In genomic region chr7:770336-770735, GRCh38 we compare ENCODE assay signal across 21 cellular contexts. TPM values are rescaled to one million over a fixed set of nuclear protein-coding genes. Genes with fewer than 3 reads are reported as not detected.
A peak's percentile ranks its signal among the peaks of the same experiment; 100 is the strongest.
DNase-seq lines count a peak whose midpoint lies in the region; FAIRE-seq and TF ChIP-seq lines count a peak whose summit lies in the region.
"Had no signal": no experiment of that assay in that cellular context is flagged by ENCODE, and none has a peak within 500 bp of the region (broad histone marks: within the 10 kb centered on the region; RNA-seq: fewer than 3 reads in every experiment).

No MANE protein-coding gene starts in this region.

- H3K4me3 ChIP-seq in H1 (ENCODE audit: extremely low read depth in 1 of 4, insufficient read depth in 2 of 4, low read depth in 3 of 4, low read length in 4 of 4) (no peak overlapping the region), ovary (no peak overlapping the region), transverse colon (no peak overlapping the region)
- H3K4me3 ChIP-seq: psoas muscle, SJCRH30 had no signal

- in situ Hi-C loops in transverse colon (cut with MboI; ENCODE audit: low pct_ligation_motif_present in 1 of 4, low pct_unique_long_range_greater_than_20kb in 1 of 4, low sequenced_read_pairs in 3 of 4) = loop anchor here in 1 of 4 donors (10.0 kb wide), 1 partner anchor 446 kb away; no protein-coding TSS in a partner anchor

- H2AFZ ChIP-seq in H1 (ENCODE audit: low read length) = no peak overlapping the region

- H3K56ac ChIP-seq in H1 (replicated peaks; ENCODE audit: insufficient read length, low read depth, low read length) = peak overlapping the region; percentile 16

- H3K4ac ChIP-seq in H1 (replicated peaks; ENCODE audit: insufficient read length, low read depth, low read length) = no peak overlapping the region

- H2BK20ac ChIP-seq in H1 (ENCODE audit: low read length) = no peak overlapping the region

- H3K9ac ChIP-seq in H1 (replicated peaks in 1 of 4; ENCODE audit: extremely low read depth in 1 of 4, low read depth in 3 of 4, low read length in 3 of 4) = no peak overlapping the region

- no peak overlapping the region for H2BK5ac ChIP-seq in H1 (ENCODE audit: low read depth, low read length)

- TF ChIP-seq EP300 in H1 (IDR thresholded peaks at IDR 0.05; ENCODE audit: borderline replicate concordance in 1 of 2, low read depth in 2 of 2, low read length in 2 of 2) (no peak), ovary (IDR thresholded peaks at IDR 0.05) (no peak), transverse colon (IDR thresholded peaks at IDR 0.05; ENCODE audit: low read depth) (no peak)

- no peaks in the 10 kb centered on the region; the same call in 1 of the 2 replicates for H3K79me1 ChIP-seq in H1 (ENCODE audit: low read depth, low read length)

- peaks cover 5 to 8% of the 10 kb centered on the region in 2 experiments for H4K20me1 ChIP-seq in H1 (replicated peaks in 1 of 2; ENCODE audit: control insufficient read depth in 1 of 2, insufficient read depth in 2 of 2, low read length in 2 of 2)

- DNase-seq in RWPE1 (ENCODE audit: low spot score) = no peak
- DNase-seq in H1 (ENCODE audit: low read depth in 1 of 2, low spot score in 2 of 2) = no peak
- DNase-seq in ovary = peak in 1 of 5 donors; percentile 49
- DNase-seq in transverse colon = no peak
- DNase-seq in urothelium cell line (ENCODE audit: low spot score) = no peak
- DNase-seq in cerebellum (ENCODE audit: low spot score) = no peak
- DNase-seq in iPS-NIHi11 (ENCODE audit: low spot score) = no peak
- DNase-seq: activated CD8-positive, alpha-beta memory T cell treated with anti-CD3 and anti-CD28 coated beads, Interleukin-2, amount 50 U/mL, for 4 hours; CD4-positive, alpha-beta memory T cell; effector CD4-positive, alpha-beta T cell; H9; NCI-H1417 treated with DMSO at 0.1 percent for 48 hours; NCI-H524; nephron progenitor cell; NK-92 treated with Interleukin-12 subunit alpha and Interleukin-12 subunit beta, amount 100 ng/mL, for 24 hours; psoas muscle; SJCRH30; stimulated activated CD4-positive, alpha-beta T cell treated with anti-CD3 and anti-CD28 coated beads, Interleukin-4, amount 100 ng/mL, for 1 hour; T-helper 2 cell; WERI-Rb-1 had no signal

- CTCF ChIA-PET in RWPE1 (lab: Yijun Ruan, JAX) = no interaction called here
- CTCF ChIA-PET in H1 (lab: Charles Lee; ENCODE audit: partially characterized antibody) = interaction anchor here (0.9 to 1.9 kb wide), 4 partner anchors 13 to 267 kb away, joined by 3 to 4 read pairs (median 4); no protein-coding TSS in a partner anchor

- H3K4me1 ChIP-seq in H1 (replicated peaks in 1 of 4; ENCODE audit: control insufficient read depth in 3 of 4, insufficient read depth in 4 of 4, low read length in 3 of 4) = peaks cover 0 to 5% (median under 1%) of the 10 kb centered on the region in 4 experiments; a peak in 2 of 7 replicates
- H3K4me1 ChIP-seq in ovary (ENCODE audit: insufficient read depth) = peaks cover 24% of the 10 kb centered on the region
- peaks cover 15 to 22% (median 18%) of the 10 kb centered on the region in 4 donors for H3K4me1 ChIP-seq in transverse colon
- H3K4me1 ChIP-seq: SJCRH30 had no signal

- H3K18ac ChIP-seq in H1 (ENCODE audit: extremely low read depth, low read length) = no peak overlapping the region

- POLR2A ChIA-PET in RWPE1 (lab: Yijun Ruan, JAX; ENCODE audit: low non-redundant PET) = no interaction called here
- POLR2A ChIA-PET in H1 (lab: Charles Lee; ENCODE audit: partially characterized antibody) = interaction anchor here (1.6 kb wide), 1 partner anchor 9 kb away, joined by 3 read pairs; no protein-coding TSS in a partner anchor

- no peak overlapping the region for H3K23ac ChIP-seq in H1 (ENCODE audit: insufficient read length)

- H3K79me2 ChIP-seq in H1 (ENCODE audit: control insufficient read depth in 1 of 2, insufficient read depth in 2 of 2, low read length in 2 of 2) = no peaks in the 10 kb centered on the region

- H2BK120ac ChIP-seq in H1 (replicated peaks; ENCODE audit: low read depth, low read length) = no peak overlapping the region

- H4K8ac ChIP-seq in H1 (ENCODE audit: extremely low read depth, insufficient read depth, low read length) = no peak overlapping the region

- no peak overlapping the region for H3K14ac ChIP-seq in H1 (ENCODE audit: insufficient read length)

- no peak overlapping the region for H2BK12ac ChIP-seq in H1 (ENCODE audit: low read depth, low read length)

- H3K4me2 ChIP-seq in H1 (ENCODE audit: insufficient read depth in 1 of 2, low read depth in 2 of 2, low read length in 2 of 2) = no peak overlapping the region

- no peak overlapping the region for H4K91ac ChIP-seq in H1 (replicated peaks; ENCODE audit: insufficient read length, low read length)

- no peak for FAIRE-seq in H1 (lab: Jason Lieb, UNC)
- no peak for FAIRE-seq in urothelium cell line (lab: Jason Lieb, UNC)
- FAIRE-seq: G401.6 had no signal

- TF ChIP-seq POLR2A in H1 (IDR thresholded peaks at IDR 0.05; ENCODE audit: control extremely low read depth in 1 of 2, low read depth in 2 of 2, low read length in 2 of 2) = no peak
- TF ChIP-seq POLR2A in ovary (IDR thresholded peaks at IDR 0.05) = no peak
- no peak for TF ChIP-seq POLR2A in transverse colon (IDR thresholded peaks at IDR 0.05)

- H4K5ac ChIP-seq in H1 (ENCODE audit: insufficient read length, low read depth, low read length) = no peak overlapping the region

- H3K23me2 ChIP-seq in H1 (ENCODE audit: low read depth, low read length) = no peaks in the 10 kb centered on the region

- H3K27me3 ChIP-seq in H1 (replicated peaks in 1 of 4; ENCODE audit: control insufficient read depth in 3 of 4, extremely low read depth in 1 of 4, insufficient read depth in 3 of 4, low read length in 3 of 4) (no peaks in the 10 kb centered on the region), ovary (no peaks in the 10 kb centered on the region), transverse colon (no peaks in the 10 kb centered on the region)
- H3K27me3 ChIP-seq: SJCRH30 had no signal

- intact Hi-C loops in ovary (cut with DNase I) (loop anchor here in 2 of 4 donors (5.0 to 10.0 kb wide), 2 partner anchors 253 to 256 kb away; partner anchors contain the start of gene PDGFA (in 2 of the 2)), transverse colon (cut with DNase I; ENCODE audit: low total_unique reads) (loop anchor here (10.0 kb wide), 1 partner anchor 256 kb away; the partner anchor contains the start of gene PDGFA)

- H3K9me3 ChIP-seq in H1 (ENCODE audit: insufficient read depth in 2 of 2, low read depth in 1 of 2, low read length in 1 of 2) (no peaks in the 10 kb centered on the region), ovary (no peaks in the 10 kb centered on the region), transverse colon (no peaks in the 10 kb centered on the region)
- H3K9me3 ChIP-seq: psoas muscle, SJCRH30 had no signal

- no peak overlapping the region for H2AK5ac ChIP-seq in H1 (ENCODE audit: low read depth, low read length)

- no peak overlapping the region for H2BK15ac ChIP-seq in H1 (ENCODE audit: low read length)

- no peak for TF ChIP-seq CTCF in RWPE1 (conservative IDR thresholded peaks at IDR 0.05; ENCODE audit: low read depth)
- TF ChIP-seq CTCF in H1 (IDR thresholded peaks at IDR 0.05; ENCODE audit: control extremely low read depth in 1 of 3, insufficient read depth in 1 of 3, low read depth in 1 of 3, low read length in 3 of 3) = no peak
- TF ChIP-seq CTCF in ovary (IDR thresholded peaks at IDR 0.05) = no peak
- no peak for TF ChIP-seq CTCF in transverse colon (IDR thresholded peaks at IDR 0.05)

- peaks cover 4 to 18% (median 13%) of the 10 kb centered on the region in 4 experiments; a peak in 7 of 8 replicates for H3K36me3 ChIP-seq in H1 (ENCODE audit: control insufficient read depth in 2 of 4, insufficient read depth in 4 of 4, low read length in 3 of 4)
- H3K36me3 ChIP-seq in ovary = no peaks in the 10 kb centered on the region
- H3K36me3 ChIP-seq in transverse colon = peaks cover 0 to 5% (median under 1%) of the 10 kb centered on the region in 4 donors

- H3K27ac ChIP-seq in RWPE1 (peak overlapping the region; percentile 75), H1 (ENCODE audit: low read depth, low read length) (no peak overlapping the region), ovary (peak overlapping the region; percentile 71 to 87), transverse colon (peak overlapping the region; percentile 73 to 89 (median 80))
- H3K27ac ChIP-seq: SJCRH30, WERI-Rb-1 had no signal

- no peak for TF ChIP-seq RAD21 in H1 (IDR thresholded peaks at IDR 0.05 in 1 of 2, conservative IDR thresholded peaks at IDR 0.05 in 1 of 2; ENCODE audit: low read depth in 2 of 2, low read length in 2 of 2)

- WGBS in H1 (ENCODE audit: extremely low coverage in 1 of 2, insufficient coverage in 1 of 2, insufficient read length in 1 of 2, insufficient replicate concordance in 2 of 2, low coverage in 1 of 2, low lambda C conversion rate in 2 of 2, missing lambda C conversion rate in 1 of 2), 2 experiments = 93% methylated on average over 10 of the region's 14 CpGs; no CpG with 5 or more reads in 1 of the 2 experiments
- WGBS in ovary, 3 donors = 87 to 93% (median 91%) methylated on average over 14 of the region's 14 CpGs
- WGBS in transverse colon (ENCODE audit: low coverage in 1 of 2), 2 donors = 85% methylated on average over 14 of the region's 14 CpGs; no CpG with 5 or more reads in 1 of the 2 donors

RNA-seq across cellular contexts. Expression of gene PRKAR1B, which starts 43.3 kb away (rescaled TPM):
- total RNA-seq in H1 (2021; fragmentation: NEBNext Ultra II Directional; extraction: Animal tissue kit (Norgen Biotek cat#: 25700)) = 55.7 and 58.0 TPM in 2 replicates
- 12.3 and 23.2 TPM in 2 replicates for polyA plus RNA-seq in H1 (2011; rRNA removed)
- polyA plus RNA-seq in H1 (2011; cell fraction: cytosol; rRNA removed) = 25.3 TPM
- polyA plus RNA-seq in H1 (2011; cell fraction: nucleus; rRNA removed) = 30.8 TPM
- 43.9 to 55.5 TPM (median 53.2 TPM) in 4 replicates for polyA plus RNA-seq in H1 (2012, experiment 1 of 2)
- polyA plus RNA-seq in H1 (2012, experiment 2 of 2) = 35.0 TPM
- polyA plus RNA-seq in H1 (2013, experiment 1 of 2) = 18.5 TPM
- 19.0 TPM for polyA plus RNA-seq in H1 (2013, experiment 2 of 2)
- polyA minus RNA-seq in H1 (2011; rRNA and poly(A)+ RNA removed) = 43.0 and 43.2 TPM in 2 replicates
- 28.6 TPM for polyA minus RNA-seq in H1 (2011; cell fraction: cytosol; rRNA and poly(A)+ RNA removed)
- 22.1 TPM for polyA minus RNA-seq in H1 (2011; cell fraction: nucleus; rRNA and poly(A)+ RNA removed)
- 10 to 100 TPM; 14.3 to 49.0 (median 42.9) TPM for total RNA-seq in ovary
- 10 to 100 TPM; 22.6 to 34.0 TPM for polyA plus RNA-seq in ovary
- total RNA-seq in transverse colon = 10 to 100 TPM; 15.7 to 53.9 (median 16.9) TPM
- total RNA-seq in cerebellum = 41.4 TPM

RNA-seq across cellular contexts. Expression of gene DNAAF5, which starts 43.8 kb away (rescaled TPM):
- 55.1 and 56.5 TPM in 2 replicates for total RNA-seq in H1 (2021; fragmentation: NEBNext Ultra II Directional; extraction: Animal tissue kit (Norgen Biotek cat#: 25700))
- 95.9 and 164 TPM in 2 replicates for polyA plus RNA-seq in H1 (2011; rRNA removed)
- polyA plus RNA-seq in H1 (2011; cell fraction: cytosol; rRNA removed) = 46.8 TPM
- 73.5 TPM for polyA plus RNA-seq in H1 (2011; cell fraction: nucleus; rRNA removed)
- polyA plus RNA-seq in H1 (2012, experiment 1 of 2) = 34.1 to 57.9 TPM (median 53.4 TPM) in 4 replicates
- 45.5 TPM for polyA plus RNA-seq in H1 (2012, experiment 2 of 2)
- polyA plus RNA-seq in H1 (2013, experiment 1 of 2) = 33.9 TPM
- polyA plus RNA-seq in H1 (2013, experiment 2 of 2) = 34.7 TPM
- polyA minus RNA-seq in H1 (2011; rRNA and poly(A)+ RNA removed) = 50.1 and 75.3 TPM in 2 replicates
- polyA minus RNA-seq in H1 (2011; cell fraction: cytosol; rRNA and poly(A)+ RNA removed) = 44.4 TPM
- 43.4 TPM for polyA minus RNA-seq in H1 (2011; cell fraction: nucleus; rRNA and poly(A)+ RNA removed)
- total RNA-seq in ovary = 10 to 100 TPM; 16.3 to 41.0 (median 26.0) TPM
- 10 to 100 TPM; 12.9 to 14.7 TPM for polyA plus RNA-seq in ovary
- total RNA-seq in transverse colon = 10 to 100 TPM; 20.5 to 97.3 (median 34.6) TPM
- 13.6 TPM for total RNA-seq in cerebellum
